In genomic region chr19:16087940-16088339, GRCh38 we compare ENCODE assay signal across 1 cellular context.
TF ChIP-seq lines count a peak whose summit lies in the region.

No MANE protein-coding gene starts in this region.

TF ChIP-seq in SK-N-SH treated with all-trans-retinoic acid at 6 μM for 48 hours, 23 proteins besides CTCF, POLR2A, EP300 and RAD21:
- no peak for TF ChIP-seq CREB5 (CRISPR knock-in tag; IDR thresholded peaks at IDR 0.05; ENCODE audit: low read depth)
- TF ChIP-seq PPARA (CRISPR knock-in tag; IDR thresholded peaks at IDR 0.05; ENCODE audit: borderline replicate concordance), result no peak
- TF ChIP-seq CSDC2 (CRISPR knock-in tag; IDR thresholded peaks at IDR 0.05), result no peak
- no peak for TF ChIP-seq OSR1 (CRISPR knock-in tag; IDR thresholded peaks at IDR 0.05)
- no peak for TF ChIP-seq ESRRG (CRISPR knock-in tag; IDR thresholded peaks at IDR 0.05)
- no peak for TF ChIP-seq ARNTL (CRISPR knock-in tag; IDR thresholded peaks at IDR 0.05; ENCODE audit: borderline replicate concordance, low read depth)
